ENCODE assay signal across 8 cellular contexts in the genomic region with DNA sequence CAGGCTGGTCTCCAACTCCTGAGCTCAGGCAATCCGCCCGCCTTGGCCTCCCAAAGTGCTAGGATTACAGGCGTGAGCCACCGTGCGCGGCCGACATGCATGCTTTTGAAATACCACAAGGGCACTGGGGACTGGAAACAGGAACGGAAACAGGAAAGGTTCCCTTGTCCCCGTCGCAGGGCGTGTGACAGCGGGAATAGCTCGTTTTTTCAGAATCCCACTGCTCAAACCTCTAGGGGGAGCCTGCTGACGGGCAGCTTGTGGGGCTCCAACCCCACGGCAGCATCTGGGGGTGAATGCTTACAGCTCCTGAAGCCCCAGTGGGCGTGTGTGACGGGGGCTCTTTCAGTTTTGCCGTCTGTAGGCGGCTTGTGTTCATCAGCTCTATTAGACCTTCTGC. TPM values are rescaled to one million over a fixed set of nuclear protein-coding genes. Genes with fewer than 3 reads are reported as not detected.
DNase-seq lines count a peak whose midpoint lies in the region; ATAC-seq and TF ChIP-seq lines count a peak whose summit lies in the region.

No MANE protein-coding gene starts in this region.

- H3K4me2 ChIP-seq in DOHH2 (ENCODE audit: low read length): peak overlapping the region; percentile 56

- H4K20me1 ChIP-seq in DOHH2 (ENCODE audit: control insufficient read depth, insufficient read depth, low read depth, low read length): no peaks in the 10 kb centered on the region

- H3F3A ChIP-seq in DOHH2 (ENCODE audit: control insufficient read depth, insufficient read depth): peaks cover 6% of the 10 kb centered on the region; the same call in 1 of the 2 replicates

- intact Hi-C loops in activated naive CD4-positive, alpha-beta T cell treated with anti-CD3 and anti-CD28 coated beads for 36 hours (cut with micrococcal nuclease): loop anchor here (2.0 to 5.0 kb wide), 2 partner anchors 87 to 491 kb away; a partner anchor contains a TSS
- intact Hi-C loops in left lung (cut with DNase I): no loop called here

- no peak overlapping the region for H3K27ac ChIP-seq in DOHH2 (ENCODE audit: low read depth, low read length)
- H3K27ac ChIP-seq in left lung: peak overlapping the region in 1 of 2 donors; percentile 79

- peak; percentile 36 for ATAC-seq in left lung
- peak; percentile 18 for ATAC-seq in stimulated activated naive CD8-positive, alpha-beta T cell treated with anti-CD3 and anti-CD28 coated beads, Interleukin-15, amount 100 ng/mL, for 72 hours

- no peaks in the 10 kb centered on the region for H3K79me2 ChIP-seq in DOHH2 (ENCODE audit: control insufficient read depth, low read length)

- peaks cover 28% of the 10 kb centered on the region for H3K4me1 Mint-ChIP-seq in activated naive CD4-positive, alpha-beta T cell treated with anti-CD3 and anti-CD28 coated beads for 36 hours (ENCODE audit: low read depth)
- peaks cover 31% of the 10 kb centered on the region for H3K4me1 Mint-ChIP-seq in stimulated activated naive CD8-positive, alpha-beta T cell treated with anti-CD3 and anti-CD28 coated beads, Interleukin-15, amount 100 ng/mL, for 72 hours

- no peaks in the 10 kb centered on the region for H3K9me3 Mint-ChIP-seq in activated naive CD4-positive, alpha-beta T cell treated with anti-CD3 and anti-CD28 coated beads for 36 hours
- no peaks in the 10 kb centered on the region for H3K9me3 Mint-ChIP-seq in stimulated activated naive CD8-positive, alpha-beta T cell treated with anti-CD3 and anti-CD28 coated beads, Interleukin-15, amount 100 ng/mL, for 72 hours

- TF ChIP-seq CTCF in DOHH2 (IDR thresholded peaks at IDR 0.05; ENCODE audit: low read depth, low read length, poor library complexity, severe bottlenecking) (peak; percentile 67), left lung (IDR thresholded peaks at IDR 0.05) (peak; percentile 30 to 33)

- CTCF ChIA-PET in activated naive CD4-positive, alpha-beta T cell treated with anti-CD3 and anti-CD28 coated beads for 36 hours (lab: Charles Lee): interaction anchor here (0.7 to 7.8 kb wide), 13 partner anchors 8 to 163 kb away, joined by 3 to 238 read pairs (median 5); a partner anchor contains a TSS

- H3K4me1 ChIP-seq in DOHH2 (ENCODE audit: control insufficient read depth, low read length) (peaks cover 33% of the 10 kb centered on the region), NT2/D1 (ENCODE audit: insufficient read depth, insufficient read length) (peaks cover 8% of the 10 kb centered on the region), left lung (peaks cover 0 to 39% of the 10 kb centered on the region in 2 donors)

- H3K9me3 ChIP-seq in DOHH2 (ENCODE audit: control insufficient read depth, insufficient read depth, low read length) (no peaks in the 10 kb centered on the region), NT2/D1 (ENCODE audit: insufficient read depth, low read length) (no peaks in the 10 kb centered on the region), left lung (no peaks in the 10 kb centered on the region)

- H3K9me2 ChIP-seq in DOHH2 (replicated peaks; ENCODE audit: control insufficient read depth, low read length): no peaks in the 10 kb centered on the region

- H3K27me3 ChIP-seq in DOHH2 (ENCODE audit: control insufficient read depth, low read length) (peaks cover 16% of the 10 kb centered on the region; the same call in 1 of the 2 replicates), NT2/D1 (ENCODE audit: insufficient read depth, insufficient read length) (peaks cover 5% of the 10 kb centered on the region), left lung (peaks cover 0 to 54% of the 10 kb centered on the region in 2 donors)

- DNase-seq in NT2/D1 (ENCODE audit: low read depth, low spot score) (peak; percentile 20), left lung (peak in 1 of 2 donors; percentile 68), dedifferentiated amniotic fluid mesenchymal stem cell (ENCODE audit: extremely low spot score) (no peak), NCI-H1092 (lab: John Stamatoyannopoulos, UW) (no peak), NCI-H510A treated with DMSO at 0.1 percent for 48 hours (lab: John Stamatoyannopoulos, UW) (no peak)
- peak; percentile 39 for DNase-seq in activated naive CD4-positive, alpha-beta T cell treated with anti-CD3 and anti-CD28 coated beads for 36 hours
- DNase-seq in stimulated activated naive CD8-positive, alpha-beta T cell treated with anti-CD3 and anti-CD28 coated beads, Interleukin-15, amount 100 ng/mL, for 72 hours: peak; percentile 51 to 53

- no peaks in the 10 kb centered on the region for H3K27me3 Mint-ChIP-seq in activated naive CD4-positive, alpha-beta T cell treated with anti-CD3 and anti-CD28 coated beads for 36 hours (ENCODE audit: low read depth)
- peaks cover 23% of the 10 kb centered on the region for H3K27me3 Mint-ChIP-seq in stimulated activated naive CD8-positive, alpha-beta T cell treated with anti-CD3 and anti-CD28 coated beads, Interleukin-15, amount 100 ng/mL, for 72 hours

- no peaks in the 10 kb centered on the region for H3K36me3 Mint-ChIP-seq in activated naive CD4-positive, alpha-beta T cell treated with anti-CD3 and anti-CD28 coated beads for 36 hours (ENCODE audit: low read depth)

- H3K9ac ChIP-seq in NT2/D1 (ENCODE audit: insufficient read length, low read depth): peak overlapping the region; percentile 42

- no peaks in the 10 kb centered on the region for H3K36me3 ChIP-seq in DOHH2 (ENCODE audit: control insufficient read depth, low read length)
- no peaks in the 10 kb centered on the region for H3K36me3 ChIP-seq in NT2/D1 (ENCODE audit: insufficient read depth, insufficient read length, low read length)
- no peaks in the 10 kb centered on the region for H3K36me3 ChIP-seq in left lung

- peak overlapping the region; percentile 48 for H3K4me3 Mint-ChIP-seq in activated naive CD4-positive, alpha-beta T cell treated with anti-CD3 and anti-CD28 coated beads for 36 hours
- peak overlapping the region; percentile 61 to 80 for H3K4me3 Mint-ChIP-seq in stimulated activated naive CD8-positive, alpha-beta T cell treated with anti-CD3 and anti-CD28 coated beads, Interleukin-15, amount 100 ng/mL, for 72 hours

- no peak overlapping the region for H3K27ac Mint-ChIP-seq in activated naive CD4-positive, alpha-beta T cell treated with anti-CD3 and anti-CD28 coated beads for 36 hours
- H3K27ac Mint-ChIP-seq in stimulated activated naive CD8-positive, alpha-beta T cell treated with anti-CD3 and anti-CD28 coated beads, Interleukin-15, amount 100 ng/mL, for 72 hours: peak overlapping the region; percentile 5 to 49

- H3K4me3 ChIP-seq in DOHH2 (ENCODE audit: low read length) (peak overlapping the region; percentile 45), NT2/D1 (ENCODE audit: insufficient read length, low read depth) (peak overlapping the region; percentile 15), left lung (no peak overlapping the region)

RNA-seq across cellular contexts. Expression of a gene that starts 18.8 kb away (rescaled TPM):
- not detected for total RNA-seq in activated naive CD4-positive, alpha-beta T cell treated with anti-CD3 and anti-CD28 coated beads for 36 hours
- 1 to 10 TPM; 1.0 to 2.7 TPM for total RNA-seq in left lung

RNA-seq across cellular contexts. Expression of a gene that starts 45.7 kb away (rescaled TPM):
- total RNA-seq in activated naive CD4-positive, alpha-beta T cell treated with anti-CD3 and anti-CD28 coated beads for 36 hours: 1 to 10 TPM in 1 of 2 experiments, under 1 TPM in 1; 0.64 to 1.5 TPM
- total RNA-seq in left lung: 1 to 10 TPM; 2.4 to 7.7 TPM

RNA-seq across cellular contexts. Expression of a gene that starts 53.4 kb away (rescaled TPM):
- not detected for total RNA-seq in activated naive CD4-positive, alpha-beta T cell treated with anti-CD3 and anti-CD28 coated beads for 36 hours
- total RNA-seq in left lung: 1 to 10 TPM; 7.8 to 9.6 TPM

Comparison
In these comparisons a context has a peak if more than half of its experiments do, and no peak if none do; other contexts are left out.
1. H3K4me3 ChIP-seq: peak in DOHH2 (single experiment) and NT2/D1 (single experiment); none in left lung (0 of 2).
2. DNase-seq: peak in NT2/D1 (single experiment), activated naive CD4-positive, alpha-beta T cell treated with anti-CD3 and anti-CD28 coated beads for 36 hours (single experiment) and stimulated activated naive CD8-positive, alpha-beta T cell treated with anti-CD3 and anti-CD28 coated beads, Interleukin-15, amount 100 ng/mL, for 72 hours (2 of 2); none in dedifferentiated amniotic fluid mesenchymal stem cell (single experiment), NCI-H1092 (single experiment) and NCI-H510A treated with DMSO at 0.1 percent for 48 hours (single experiment).
3. RNA of a gene that starts 53.4 kb away (total RNA-seq): 7.8 to 9.6 TPM in left lung; not detected in activated naive CD4-positive, alpha-beta T cell treated with anti-CD3 and anti-CD28 coated beads for 36 hours; every median in the first group is over 4 times any median in the second.